Comparison of ENCODE assay signal across 8 cellular contexts in genomic region chr4:26075588-26075987, GRCh38.
DNase-seq lines count a peak whose midpoint lies in the region; ATAC-seq and TF ChIP-seq lines count a peak whose summit lies in the region.
"Had no signal": no experiment of that assay in that cellular context is flagged by ENCODE, and none has a peak within 500 bp of the region (broad histone marks: within the 10 kb centered on the region; RNA-seq: fewer than 3 reads in every experiment).

No MANE protein-coding gene starts in this region.

- peaks cover 0 to 12% (median 0%) of the 10 kb centered on the region in 11 donors for H3K9me3 ChIP-seq in heart right ventricle
- no peaks in the 10 kb centered on the region for H3K9me3 ChIP-seq in osteoblast (ENCODE audit: low read depth, low read length)

- H3K27me3 Mint-ChIP-seq in activated naive CD8-positive, alpha-beta T cell: no peaks in the 10 kb centered on the region

- no peaks in the 10 kb centered on the region for H3K79me2 ChIP-seq in osteoblast (ENCODE audit: insufficient read depth, low read length)

- TF ChIP-seq CTCF in heart right ventricle (IDR thresholded peaks at IDR 0.05) (no peak), osteoblast (IDR thresholded peaks at IDR 0.05; ENCODE audit: extremely low read depth, low read depth, low read length) (no peak)

- H3K27me3 ChIP-seq in heart right ventricle (peaks cover 0 to 7% (median 0%) of the 10 kb centered on the region in 7 donors), osteoblast (ENCODE audit: insufficient read depth, low read length) (peaks cover 5% of the 10 kb centered on the region)

- no peak overlapping the region for H3K4me3 ChIP-seq in heart right ventricle
- no peak overlapping the region for H3K4me3 ChIP-seq in osteoblast (ENCODE audit: insufficient read depth, low read length)

- WGBS in heart right ventricle, 2 donors: 51 to 56% methylated on average over 1 of the region's 1 CpG

- peaks cover 11% of the 10 kb centered on the region for H3K9me3 Mint-ChIP-seq in activated naive CD8-positive, alpha-beta T cell (ENCODE audit: low read depth)
- peaks cover 5% of the 10 kb centered on the region for H3K9me3 Mint-ChIP-seq in stimulated activated effector memory CD8-positive, alpha-beta T cell treated with anti-CD3 and anti-CD28 coated beads, Interleukin-12 subunit alpha, Interleukin-12 subunit beta, amount 100 ng/mL, for 72 hours

- no peak overlapping the region for H2AFZ ChIP-seq in osteoblast (ENCODE audit: low read length)

- ATAC-seq in GM21367 (IDR thresholded peaks at IDR 0.05; ENCODE audit: unreplicated experiment) (peak; percentile 2), HG03135 (IDR thresholded peaks at IDR 0.05; ENCODE audit: unreplicated experiment) (peak; percentile 29), heart right ventricle (no peak)
- peak; percentile 25 for ATAC-seq in stimulated activated effector memory CD8-positive, alpha-beta T cell treated with anti-CD3 and anti-CD28 coated beads, Interleukin-12 subunit alpha, Interleukin-12 subunit beta, amount 100 ng/mL, for 72 hours

- H3K36me3 ChIP-seq in heart right ventricle (no peaks in the 10 kb centered on the region), osteoblast (ENCODE audit: insufficient read depth, low read length) (no peaks in the 10 kb centered on the region)

- H3K27ac ChIP-seq in heart right ventricle (peak overlapping the region in 4 of 10 donors; percentile 6 to 90 (median 51)), osteoblast (ENCODE audit: low read depth, low read length) (no peak overlapping the region)

- no peak for DNase-seq in stimulated activated effector memory CD8-positive, alpha-beta T cell treated with anti-CD3 and anti-CD28 coated beads, Interleukin-12 subunit alpha, Interleukin-12 subunit beta, amount 100 ng/mL, for 72 hours (ENCODE audit: low spot score in 2 of 2)
- DNase-seq in NCI-H146 treated with DMSO at 0.1 percent for 48 hours (lab: John Stamatoyannopoulos, UW; ENCODE audit: unreplicated experiment) (no peak), heart right ventricle (no peak), osteoblast (ENCODE audit: insufficient read length, low spot score, missing footprints) (no peak)
- DNase-seq: NCI-H526 treated with DMSO at 0.1 percent for 48 hours had no signal

- intact Hi-C loops in heart right ventricle (cut with DNase I): no loop called here

- H3K4me2 ChIP-seq in osteoblast (ENCODE audit: insufficient read depth, low read length): no peak overlapping the region

- H4K20me1 ChIP-seq in osteoblast (ENCODE audit: insufficient read depth, low read length): no peaks in the 10 kb centered on the region

- H3K4me1 ChIP-seq in heart right ventricle (peaks cover 0 to 68% (median 0%) of the 10 kb centered on the region in 9 donors), osteoblast (ENCODE audit: insufficient read depth, low read length) (peaks cover 2% of the 10 kb centered on the region)

- peak overlapping the region; percentile 60 for H3K4me3 Mint-ChIP-seq in activated naive CD8-positive, alpha-beta T cell
- peak overlapping the region; percentile 54 for H3K4me3 Mint-ChIP-seq in stimulated activated effector memory CD8-positive, alpha-beta T cell treated with anti-CD3 and anti-CD28 coated beads, Interleukin-12 subunit alpha, Interleukin-12 subunit beta, amount 100 ng/mL, for 72 hours

- H3K36me3 Mint-ChIP-seq in activated naive CD8-positive, alpha-beta T cell: peaks cover 5% of the 10 kb centered on the region
- H3K36me3 Mint-ChIP-seq in stimulated activated effector memory CD8-positive, alpha-beta T cell treated with anti-CD3 and anti-CD28 coated beads, Interleukin-12 subunit alpha, Interleukin-12 subunit beta, amount 100 ng/mL, for 72 hours: peaks cover 44% of the 10 kb centered on the region

- peak overlapping the region; percentile 94 for H3K27ac Mint-ChIP-seq in activated naive CD8-positive, alpha-beta T cell
- peak overlapping the region; percentile 96 for H3K27ac Mint-ChIP-seq in stimulated activated effector memory CD8-positive, alpha-beta T cell treated with anti-CD3 and anti-CD28 coated beads, Interleukin-12 subunit alpha, Interleukin-12 subunit beta, amount 100 ng/mL, for 72 hours

- H3K4me1 Mint-ChIP-seq in activated naive CD8-positive, alpha-beta T cell (ENCODE audit: low read depth): peaks cover 45% of the 10 kb centered on the region
- peaks cover 79% of the 10 kb centered on the region for H3K4me1 Mint-ChIP-seq in stimulated activated effector memory CD8-positive, alpha-beta T cell treated with anti-CD3 and anti-CD28 coated beads, Interleukin-12 subunit alpha, Interleukin-12 subunit beta, amount 100 ng/mL, for 72 hours

Comparison
In these comparisons a context has a peak if more than half of its experiments do, and no peak if none do; other contexts are left out.
1. ATAC-seq: peak in GM21367 (single experiment), HG03135 (single experiment) and stimulated activated effector memory CD8-positive, alpha-beta T cell treated with anti-CD3 and anti-CD28 coated beads, Interleukin-12 subunit alpha, Interleukin-12 subunit beta, amount 100 ng/mL, for 72 hours (single experiment); none in heart right ventricle (0 of 8).